14 cellular contexts compared by ENCODE assay signal in the genomic region with DNA sequence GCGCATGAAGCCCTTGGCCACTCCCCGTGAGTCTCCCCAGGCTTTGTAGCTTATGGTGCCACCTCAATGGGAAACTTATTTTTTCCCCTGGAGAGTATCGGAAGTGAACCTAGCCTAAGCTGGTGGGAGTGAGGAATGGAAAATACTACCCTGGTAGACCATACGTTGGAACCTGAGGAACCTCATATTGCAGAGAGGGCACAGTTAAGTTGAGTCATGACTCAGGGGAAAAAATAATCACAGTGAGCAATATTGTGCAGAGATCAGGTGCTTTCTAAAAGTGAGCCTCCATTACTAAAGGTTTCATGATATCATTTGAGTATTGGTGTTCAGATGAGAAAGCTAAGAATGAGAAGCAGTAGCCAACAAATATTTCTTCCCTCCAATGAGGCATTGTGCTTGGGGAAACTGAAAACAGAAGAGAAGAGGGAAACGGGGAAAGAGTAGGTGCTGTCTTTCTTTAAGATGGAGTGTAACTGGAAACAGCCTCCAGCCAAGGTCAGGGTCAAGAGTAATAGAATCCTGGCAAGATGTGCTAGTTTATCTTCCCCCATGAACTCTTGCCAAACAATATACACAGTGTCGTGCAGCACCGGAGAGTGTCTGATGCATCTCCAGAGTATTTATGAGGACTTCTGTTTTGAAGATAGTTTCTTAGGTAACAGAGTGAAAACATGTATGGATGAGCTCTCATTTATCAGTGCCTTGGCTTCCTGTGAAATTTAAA.
A peak's percentile ranks its signal among the peaks of the same experiment; 100 is the strongest.
DNase-seq lines count a peak whose midpoint lies in the region; ATAC-seq and TF ChIP-seq lines count a peak whose summit lies in the region.
"Had no signal": no experiment of that assay in that cellular context is flagged by ENCODE, and none has a peak within 500 bp of the region (broad histone marks: within the 10 kb centered on the region; RNA-seq: fewer than 3 reads in every experiment).

No MANE protein-coding gene starts in this region.

- no peaks in the 10 kb centered on the region for H3K27me3 ChIP-seq in left lung
- H3K27me3 ChIP-seq: neural progenitor cell, SJSA1 had no signal

- peak; percentile 14 for ATAC-seq in mucosa of descending colon
- ATAC-seq in left lung: no peak
- ATAC-seq in GM18909 (IDR thresholded peaks at IDR 0.05; ENCODE audit: poor library complexity, unreplicated experiment): no peak
- ATAC-seq: activated CD4-positive, CD25-positive, alpha-beta regulatory T cell treated with anti-CD3 and anti-CD28 coated beads, Interleukin-2, amount 50 U/mL, for 24 hours had no signal

- in situ Hi-C loops in astrocyte of the spinal cord (cut with HindIII; ENCODE audit: low sequenced_read_pairs) (no loop called here), GM13976 (cut with MboI; ENCODE audit: low sequenced_read_pairs, unreplicated experiment) (no loop called here)

- TF ChIP-seq CTCF in AG04449 (IDR thresholded peaks at IDR 0.05; ENCODE audit: insufficient read depth, low read length, missing control alignments): no peak
- TF ChIP-seq CTCF in HEK293 (tag by site-specific recombination; IDR thresholded peaks at IDR 0.05): no peak
- TF ChIP-seq CTCF in astrocyte of the spinal cord (IDR thresholded peaks at IDR 0.05; ENCODE audit: low read depth, low read length): no peak
- no peak for TF ChIP-seq CTCF in mucosa of descending colon (IDR thresholded peaks at IDR 0.05)
- TF ChIP-seq CTCF in left lung (IDR thresholded peaks at IDR 0.05): no peak
- no peak for TF ChIP-seq CTCF in GM13976 (IDR thresholded peaks at IDR 0.05; ENCODE audit: borderline replicate concordance, control extremely low read depth, extremely low read depth, insufficient read depth, missing control alignments)

- H3K36me3 ChIP-seq in HEK293 (ENCODE audit: control insufficient read depth in 2 of 2, insufficient read depth in 1 of 2, low read length in 2 of 2) (no peaks in the 10 kb centered on the region), mucosa of descending colon (ENCODE audit: low read depth) (no peaks in the 10 kb centered on the region), left lung (no peaks in the 10 kb centered on the region)
- H3K36me3 ChIP-seq: neural progenitor cell, SJSA1 had no signal

- H3K9me3 ChIP-seq in HEK293 (ENCODE audit: control insufficient read depth, insufficient read depth, low read depth, low read length): no peaks in the 10 kb centered on the region
- no peaks in the 10 kb centered on the region for H3K9me3 ChIP-seq in mucosa of descending colon
- H3K9me3 ChIP-seq in left lung: no peaks in the 10 kb centered on the region
- H3K9me3 ChIP-seq: SJSA1 had no signal

- peak; percentile 23 for DNase-seq in AG04449 (ENCODE audit: low read depth, low spot score)
- peak; percentile 78 for DNase-seq in astrocyte of the spinal cord (ENCODE audit: low read depth, low spot score)
- DNase-seq in mucosa of descending colon: peak in 1 of 3 donors; percentile 5
- DNase-seq in left lung: no peak
- DNase-seq in GM13976 (ENCODE audit: low spot score): no peak
- no peak for DNase-seq in NK-92 (lab: John Stamatoyannopoulos, UW; ENCODE audit: unreplicated experiment)
- DNase-seq: CD4-positive, CD25-positive, alpha-beta regulatory T cell; NCI-H446; substantia nigra had no signal

- no peak overlapping the region for H3K27ac ChIP-seq in HEK293 (ENCODE audit: extremely low read depth, low read depth, low read length)
- no peak overlapping the region for H3K27ac ChIP-seq in left lung
- H3K27ac ChIP-seq: neural progenitor cell, SJSA1 had no signal

- no peak overlapping the region for H3K4me3 ChIP-seq in AG04449 (ENCODE audit: low read depth, low read length)
- H3K4me3 ChIP-seq in HEK293 (ENCODE audit: low read depth, low read length): no peak overlapping the region
- H3K4me3 ChIP-seq in astrocyte of the spinal cord (ENCODE audit: low read depth, low read length): no peak overlapping the region
- no peak overlapping the region for H3K4me3 ChIP-seq in mucosa of descending colon
- H3K4me3 ChIP-seq in left lung: no peak overlapping the region
- H3K4me3 ChIP-seq: neural progenitor cell, SJSA1 had no signal

- intact Hi-C loops in mucosa of descending colon (cut with DNase I, micrococcal nuclease) (no loop called here), left lung (cut with DNase I) (no loop called here)

- H3K4me1 ChIP-seq in HEK293 (ENCODE audit: control insufficient read depth, insufficient read depth, low read length) (peaks cover 9% of the 10 kb centered on the region; the same call in 1 of the 2 replicates), mucosa of descending colon (ENCODE audit: low read depth) (no peaks in the 10 kb centered on the region), left lung (no peaks in the 10 kb centered on the region)
- H3K4me1 ChIP-seq: neural progenitor cell, SJSA1 had no signal

- CTCF ChIA-PET in AG04449 (lab: Yijun Ruan, JAX): no interaction called here
- CTCF ChIA-PET in HEK293 (lab: Yijun Ruan, JAX): interaction anchor here (0.5 to 0.6 kb wide), 2 partner anchors 364 to 1542 kb away, joined by 3 to 4 read pairs; no protein-coding TSS in a partner anchor

- POLR2A ChIA-PET in AG04449 (lab: Yijun Ruan, JAX) (no interaction called here), HEK293 (lab: Yijun Ruan, JAX) (no interaction called here)

TF ChIP-seq in HEK293, 187 proteins besides CTCF, POLR2A, EP300 and RAD21:
- TF ChIP-seq, protein P1, sequence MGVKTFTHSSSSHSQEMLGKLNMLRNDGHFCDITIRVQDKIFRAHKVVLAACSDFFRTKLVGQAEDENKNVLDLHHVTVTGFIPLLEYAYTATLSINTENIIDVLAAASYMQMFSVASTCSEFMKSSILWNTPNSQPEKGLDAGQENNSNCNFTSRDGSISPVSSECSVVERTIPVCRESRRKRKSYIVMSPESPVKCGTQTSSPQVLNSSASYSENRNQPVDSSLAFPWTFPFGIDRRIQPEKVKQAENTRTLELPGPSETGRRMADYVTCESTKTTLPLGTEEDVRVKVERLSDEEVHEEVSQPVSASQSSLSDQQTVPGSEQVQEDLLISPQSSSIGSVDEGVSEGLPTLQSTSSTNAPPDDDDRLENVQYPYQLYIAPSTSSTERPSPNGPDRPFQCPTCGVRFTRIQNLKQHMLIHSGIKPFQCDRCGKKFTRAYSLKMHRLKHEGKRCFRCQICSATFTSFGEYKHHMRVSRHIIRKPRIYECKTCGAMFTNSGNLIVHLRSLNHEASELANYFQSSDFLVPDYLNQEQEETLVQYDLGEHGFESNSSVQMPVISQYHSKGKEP (tag by site-specific recombination; IDR thresholded peaks at IDR 0.05): no peak
- TF ChIP-seq ZNF707 (tag by site-specific recombination; IDR thresholded peaks at IDR 0.05) (no peak), KLF8 (tag by site-specific recombination; IDR thresholded peaks at IDR 0.05) (no peak), ZNF585B (tag by site-specific recombination; IDR thresholded peaks at IDR 0.05) (peak; percentile 11; the same call in 1 of the 2 replicates)

Comparison
In these comparisons a context has a peak if more than half of its experiments do, and no peak if none do; other contexts are left out.
1. DNase-seq: peak in AG04449 (single experiment) and astrocyte of the spinal cord (single experiment); none in left lung (0 of 2), GM13976 (single experiment) and NK-92 (single experiment).